1 cellular context compared by ENCODE assay signal in the genomic region with DNA sequence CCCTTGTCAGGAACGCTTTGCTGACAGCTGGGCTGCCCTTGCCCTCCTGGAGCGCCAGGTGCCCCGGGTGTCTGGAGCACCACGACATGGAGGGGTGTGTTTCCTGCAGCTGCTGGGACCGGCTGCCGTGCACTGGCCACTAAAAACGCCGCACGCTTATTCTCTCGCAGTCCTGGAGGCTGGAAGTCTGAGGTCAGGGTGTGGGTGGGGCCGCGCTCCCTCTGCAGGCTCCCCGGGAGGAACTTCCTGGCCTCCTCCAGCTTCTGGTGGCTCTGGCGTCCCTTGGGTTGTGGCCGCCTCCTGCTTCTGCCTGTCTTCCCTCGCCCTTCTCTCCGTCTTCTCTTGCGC.
TF ChIP-seq lines count a peak whose summit lies in the region.

No MANE protein-coding gene starts in this region.

TF ChIP-seq in IMR-90, 13 proteins besides CTCF, POLR2A, EP300 and RAD21:
- TF ChIP-seq MAZ (IDR thresholded peaks at IDR 0.05; ENCODE audit: borderline replicate concordance, low read depth, low read length): no peak
- TF ChIP-seq MXI1 (IDR thresholded peaks at IDR 0.05; ENCODE audit: borderline replicate concordance, low read depth, low read length): no peak
- TF ChIP-seq RCOR1 (IDR thresholded peaks at IDR 0.05; ENCODE audit: insufficient replicate concordance, low read length): no peak
- TF ChIP-seq, protein P1, sequence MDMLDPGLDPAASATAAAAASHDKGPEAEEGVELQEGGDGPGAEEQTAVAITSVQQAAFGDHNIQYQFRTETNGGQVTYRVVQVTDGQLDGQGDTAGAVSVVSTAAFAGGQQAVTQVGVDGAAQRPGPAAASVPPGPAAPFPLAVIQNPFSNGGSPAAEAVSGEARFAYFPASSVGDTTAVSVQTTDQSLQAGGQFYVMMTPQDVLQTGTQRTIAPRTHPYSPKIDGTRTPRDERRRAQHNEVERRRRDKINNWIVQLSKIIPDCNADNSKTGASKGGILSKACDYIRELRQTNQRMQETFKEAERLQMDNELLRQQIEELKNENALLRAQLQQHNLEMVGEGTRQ (IDR thresholded peaks at IDR 0.05; ENCODE audit: low read depth, low read length): no peak
- no peak for TF ChIP-seq RFX5 (IDR thresholded peaks at IDR 0.05; ENCODE audit: low read depth, low read length)
- TF ChIP-seq BHLHE40 (IDR thresholded peaks at IDR 0.05; ENCODE audit: low read depth, low read length): no peak
- TF ChIP-seq NFE2L2 (IDR thresholded peaks at IDR 0.05; ENCODE audit: low read depth, low read length): no peak
- TF ChIP-seq SMC3 (IDR thresholded peaks at IDR 0.05; ENCODE audit: low read depth, low read length): no peak
- no peak for TF ChIP-seq FOS (IDR thresholded peaks at IDR 0.05; ENCODE audit: low read depth, low read length)
- no peak for TF ChIP-seq CHD1 (IDR thresholded peaks at IDR 0.05; ENCODE audit: low read depth, low read length)
